In genomic region chr2:218658671-218659257, GRCh38 we compare ENCODE assay signal across 8 cellular contexts. TPM values are rescaled to one million over a fixed set of nuclear protein-coding genes. Genes with fewer than 3 reads are reported as not detected.
DNase-seq lines count a peak whose midpoint lies in the region; ATAC-seq, FAIRE-seq and TF ChIP-seq lines count a peak whose summit lies in the region.

No MANE protein-coding gene starts in this region.

- peak overlapping the region; percentile 91 for H3K4me2 ChIP-seq in astrocyte (ENCODE audit: low read length)

- peaks cover 14% of the 10 kb centered on the region for H4K20me1 ChIP-seq in astrocyte (ENCODE audit: insufficient read depth, low read length)

- peaks cover 77% of the 10 kb centered on the region for H3K36me3 ChIP-seq in SJSA1
- peaks cover 35% of the 10 kb centered on the region for H3K36me3 ChIP-seq in astrocyte (ENCODE audit: insufficient read depth, low read length)

- no peak for FAIRE-seq in astrocyte (lab: Jason Lieb, UNC)

- DNase-seq in ELF-1 (ENCODE audit: low read depth, low spot score) (peak; percentile 75), HT-29 (ENCODE audit: low spot score) (peak; percentile 87), SJSA1 (ENCODE audit: low read depth in 1 of 2, low spot score in 2 of 2) (peak in 1 of 2 experiments; percentile 42), astrocyte (ENCODE audit: low read depth) (peak; percentile 19), immature natural killer cell (peak in 2 of 3 donors; percentile 17 to 22), SHP77 treated with DMSO at 0.1 percent for 48 hours (lab: John Stamatoyannopoulos, UW) (no peak)
- DNase-seq in stimulated activated CD4-positive, alpha-beta T cell treated with anti-CD3 and anti-CD28 coated beads, Interleukin-2, amount 100 ng/mL, for 24 hours, result peak; percentile 41 to 61

- ATAC-seq in GM21367 (IDR thresholded peaks at IDR 0.05; ENCODE audit: unreplicated experiment), result peak; percentile 36

- peak overlapping the region; percentile 93 for H2AFZ ChIP-seq in astrocyte (ENCODE audit: low read depth, low read length)

- H3K4me1 ChIP-seq in SJSA1 (replicated peaks) (peaks cover 4% of the 10 kb centered on the region), astrocyte (ENCODE audit: insufficient read depth, low read length) (peaks cover 10% of the 10 kb centered on the region)

- peak overlapping the region; percentile 63 for H3K27ac Mint-ChIP-seq in astrocyte (ENCODE audit: unreplicated experiment)
- peak overlapping the region; percentile 88 to 94 (median 90) for H3K27ac Mint-ChIP-seq in immature natural killer cell

- H3K4me3 ChIP-seq in SJSA1 (peak overlapping the region; percentile 68), astrocyte (ENCODE audit: insufficient read depth, low read depth, low read length) (peak overlapping the region; percentile 86)

- no peaks in the 10 kb centered on the region for H3K27me3 Mint-ChIP-seq in astrocyte (ENCODE audit: low read depth, unreplicated experiment)
- H3K27me3 Mint-ChIP-seq in immature natural killer cell (ENCODE audit: low read depth in 3 of 3), result peaks cover 0 to 2% (median 1%) of the 10 kb centered on the region in 3 donors

- H3K79me2 ChIP-seq in astrocyte (ENCODE audit: insufficient read depth, low read length), result peaks cover 66% of the 10 kb centered on the region

- TF ChIP-seq CTCF in astrocyte (IDR thresholded peaks at IDR 0.05; ENCODE audit: insufficient read depth, low read depth, low read length), result peak; percentile 44

- H3K9ac ChIP-seq in astrocyte (ENCODE audit: low read length), result peak overlapping the region; percentile 82

- no peaks in the 10 kb centered on the region for H3K36me3 Mint-ChIP-seq in astrocyte (ENCODE audit: low read depth, unreplicated experiment)
- peaks cover 8 to 26% (median 8%) of the 10 kb centered on the region in 3 donors for H3K36me3 Mint-ChIP-seq in immature natural killer cell

- peaks cover 5% of the 10 kb centered on the region for H3K4me1 Mint-ChIP-seq in astrocyte (ENCODE audit: low read depth, unreplicated experiment)
- H3K4me1 Mint-ChIP-seq in immature natural killer cell, result peaks cover 28 to 35% of the 10 kb centered on the region in 2 donors

- H3K9me3 ChIP-seq in SJSA1 (replicated peaks) (no peaks in the 10 kb centered on the region), astrocyte (ENCODE audit: insufficient read depth, low read depth, low read length) (no peaks in the 10 kb centered on the region)

- H3K4me3 Mint-ChIP-seq in astrocyte (ENCODE audit: unreplicated experiment) (peak overlapping the region; percentile 98), immature natural killer cell (peak overlapping the region; percentile 93 to 100 (median 97))

- no peaks in the 10 kb centered on the region for H3K27me3 ChIP-seq in SJSA1 (replicated peaks)
- H3K27me3 ChIP-seq in astrocyte (ENCODE audit: insufficient read depth, low read length), result no peaks in the 10 kb centered on the region

- peak overlapping the region; percentile 35; the same call in 1 of the 2 replicates for H3K27ac ChIP-seq in SJSA1
- peak overlapping the region; percentile 57 for H3K27ac ChIP-seq in astrocyte (ENCODE audit: low read depth, low read length)

- H3K9me3 Mint-ChIP-seq in astrocyte (ENCODE audit: unreplicated experiment) (no peaks in the 10 kb centered on the region), immature natural killer cell (no peaks in the 10 kb centered on the region)

RNA-seq across cellular contexts. Expression of gene ZNF142, which starts 0.7 kb away (rescaled TPM):
- total RNA-seq in HT-29 (2014; rRNA removed; shearing (Covaris generic)), result 22.9 and 24.3 TPM in 2 replicates
- 6.9 and 7.2 TPM in 2 replicates for total RNA-seq in SJSA1 (2014; rRNA removed; shearing (Covaris generic))
- 19.9 and 28.0 TPM in 2 replicates for total RNA-seq in astrocyte
- 10 to 100 TPM in 1 of 3 donors, 1 to 10 TPM in 1, not detected in 1; 2.8 to 18.2 TPM for polyA plus RNA-seq in immature natural killer cell

RNA-seq across cellular contexts. Expression of gene BCS1L, which starts 0.7 kb away (rescaled TPM):
- total RNA-seq in HT-29 (2014; rRNA removed; shearing (Covaris generic)), result 54.2 and 60.4 TPM in 2 replicates
- 35.8 and 45.0 TPM in 2 replicates for total RNA-seq in SJSA1 (2014; rRNA removed; shearing (Covaris generic))
- 27.5 and 28.4 TPM in 2 replicates for total RNA-seq in astrocyte
- 10 to 100 TPM; 15.7 to 25.3 (median 16.8) TPM for polyA plus RNA-seq in immature natural killer cell

RNA-seq across cellular contexts. Expression of gene RNF25, which starts 13.0 kb away (rescaled TPM):
- total RNA-seq in HT-29 (2014; rRNA removed; shearing (Covaris generic)), result 44.6 and 55.8 TPM in 2 replicates
- 29.8 and 40.5 TPM in 2 replicates for total RNA-seq in SJSA1 (2014; rRNA removed; shearing (Covaris generic))
- total RNA-seq in astrocyte, result 44.7 and 47.3 TPM in 2 replicates
- polyA plus RNA-seq in immature natural killer cell, result 10 to 100 TPM in 2 of 3 donors, 1 to 10 TPM in 1; 7.7 to 16.7 (median 16.3) TPM

RNA-seq across cellular contexts. Expression of gene STK36, which starts 13.1 kb away (rescaled TPM):
- total RNA-seq in HT-29 (2014; rRNA removed; shearing (Covaris generic)), result 17.9 and 22.4 TPM in 2 replicates
- total RNA-seq in SJSA1 (2014; rRNA removed; shearing (Covaris generic)), result 7.9 and 8.5 TPM in 2 replicates
- 42.6 and 46.0 TPM in 2 replicates for total RNA-seq in astrocyte
- 1 to 10 TPM; 3.0 to 3.9 (median 3.9) TPM for polyA plus RNA-seq in immature natural killer cell

RNA-seq across cellular contexts. Expression of gene PLCD4, which starts 51.1 kb away (rescaled TPM):
- not detected in 2 replicates for total RNA-seq in HT-29 (2014; rRNA removed; shearing (Covaris generic))
- total RNA-seq in SJSA1 (2014; rRNA removed; shearing (Covaris generic)), result not detected in 2 replicates
- 0.86 and 0.89 TPM in 2 replicates for total RNA-seq in astrocyte
- under 1 TPM in 1 of 3 donors, not detected in 2; 0.71 TPM for polyA plus RNA-seq in immature natural killer cell
